ENCODE assay signal across 26 cellular contexts in the genomic region with DNA sequence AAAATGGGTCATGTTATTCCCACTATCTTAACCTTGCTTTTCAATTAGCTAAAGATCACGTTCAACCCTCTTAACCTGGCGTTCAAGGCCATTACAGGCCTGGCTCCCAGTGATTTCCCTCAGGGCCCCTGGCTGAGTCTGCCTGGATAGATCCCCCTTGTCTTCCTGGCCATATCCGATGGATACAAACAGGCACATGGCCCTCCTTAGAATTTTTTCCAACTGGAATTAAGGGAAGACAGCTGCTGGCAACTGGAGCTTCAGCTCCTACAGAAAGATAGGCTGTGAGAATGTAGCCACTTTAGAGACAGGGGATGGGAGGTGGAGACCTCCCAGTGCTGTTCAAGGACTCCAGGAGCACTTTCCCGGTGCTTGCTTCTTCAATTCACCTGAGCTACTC.
"Had no signal": no experiment of that assay in that cellular context is flagged by ENCODE, and none has a peak within 500 bp of the region (broad histone marks: within the 10 kb centered on the region; RNA-seq: fewer than 3 reads in every experiment).

No MANE protein-coding gene starts in this region.

- H3K4me3 Mint-ChIP-seq: activated B cell treated with CpG ODN at 0.5 μM for 24 hours; activated CD4-positive, alpha-beta T cell treated with anti-CD3 and anti-CD28 coated beads, Interleukin-2, amount 10 ng/mL, durations not matched to agents 24 days and 14 days; activated naive CD4-positive, alpha-beta T cell treated with anti-CD3 and anti-CD28 coated beads for 36 hours; activated naive CD8-positive, alpha-beta T cell; activated T-helper 17 cell treated with anti-CD3 and anti-CD28 coated beads, Interleukin-2, amount 50 U/mL, for 72 hours; T-helper 17 cell had no signal

- H3K9me3 ChIP-seq: MG63 had no signal

- H3K9ac ChIP-seq: KMS-11 had no signal

- DNase-seq: activated B cell treated with CpG ODN at 0.5 μM for 24 hours; activated CD4-positive, alpha-beta T cell treated with anti-CD3 and anti-CD28 coated beads for 1 hour; activated CD4-positive, alpha-beta T cell treated with anti-CD3 and anti-CD28 coated beads, Interleukin-2, amount 10 ng/mL, durations not matched to agents 24 days and 14 days; activated CD4-positive, alpha-beta T cell treated with anti-CD3 and anti-CD28 coated beads, Interleukin-2, amount 50 U/mL, for 48 hours; activated gamma-delta T cell; activated naive CD4-positive, alpha-beta T cell treated with anti-CD3 and anti-CD28 coated beads for 36 hours; activated T-cell treated with anti-CD3 and anti-CD28 coated beads for 4 hours; activated T-cell treated with anti-CD3 and anti-CD28 coated beads, Interleukin-2, amount 50 U/mL, for 48 hours; amygdala; brain microvascular endothelial cell; MG63; MV-4-11; NCI-H1105; NCI-H1436 treated with DMSO at 0.1 percent for 48 hours; NCI-H187; NCI-H2081 treated with DMSO at 0.1 percent for 48 hours; NCI-H446; NCI-H524; PC-3; SHP77; T-helper 17 cell; T-helper 9 cell had no signal

- H3K27ac Mint-ChIP-seq: activated B cell treated with CpG ODN at 0.5 μM for 24 hours; activated CD4-positive, alpha-beta T cell treated with anti-CD3 and anti-CD28 coated beads, Interleukin-2, amount 10 ng/mL, durations not matched to agents 24 days and 14 days; activated naive CD4-positive, alpha-beta T cell treated with anti-CD3 and anti-CD28 coated beads for 36 hours; activated naive CD8-positive, alpha-beta T cell; activated T-helper 17 cell treated with anti-CD3 and anti-CD28 coated beads, Interleukin-2, amount 50 U/mL, for 72 hours; T-helper 17 cell had no signal

- ATAC-seq: activated T-helper 17 cell treated with anti-CD3 and anti-CD28 coated beads, Interleukin-2, amount 50 U/mL, for 72 hours; PC-3; T-helper 17 cell had no signal

- H3K27ac ChIP-seq: brain microvascular endothelial cell, cardiac muscle cell, KMS-11 had no signal

- H3K4me2 ChIP-seq: KMS-11 had no signal

- H3K9me3 Mint-ChIP-seq: activated CD4-positive, alpha-beta T cell treated with anti-CD3 and anti-CD28 coated beads, Interleukin-2, amount 10 ng/mL, durations not matched to agents 24 days and 14 days had no signal

- H3K4me1 Mint-ChIP-seq: activated B cell treated with CpG ODN at 0.5 μM for 24 hours; activated T-helper 17 cell treated with anti-CD3 and anti-CD28 coated beads, Interleukin-2, amount 50 U/mL, for 72 hours had no signal

- H3K27me3 Mint-ChIP-seq: activated B cell treated with CpG ODN at 0.5 μM for 24 hours; activated CD4-positive, alpha-beta T cell treated with anti-CD3 and anti-CD28 coated beads, Interleukin-2, amount 10 ng/mL, durations not matched to agents 24 days and 14 days; activated naive CD8-positive, alpha-beta T cell; activated T-helper 17 cell treated with anti-CD3 and anti-CD28 coated beads, Interleukin-2, amount 50 U/mL, for 72 hours; T-helper 17 cell had no signal

- H3K4me3 ChIP-seq: cardiac muscle cell, MG63 had no signal

- H3K27me3 ChIP-seq: brain microvascular endothelial cell, cardiac muscle cell, MG63 had no signal

- H3K36me3 ChIP-seq: brain microvascular endothelial cell had no signal
